Comparison of ENCODE assay signal across 19 cellular contexts in genomic region chr3:13793451-13793850, GRCh38.
"Had no signal": no experiment of that assay in that cellular context is flagged by ENCODE, and none has a peak within 500 bp of the region (broad histone marks: within the 10 kb centered on the region; RNA-seq: fewer than 3 reads in every experiment).

No MANE protein-coding gene starts in this region.

- H3K4me1 ChIP-seq: pancreas, right lobe of liver, tibial nerve, upper lobe of left lung, uterus had no signal

- H3K4me3 ChIP-seq: lung, mucosa of descending colon, pancreas, right lobe of liver, thoracic aorta, tibial nerve, upper lobe of left lung, uterus had no signal

- H3K27ac ChIP-seq: pancreas, right lobe of liver, thoracic aorta, tibial nerve, upper lobe of left lung, uterus had no signal

- H3K27me3 ChIP-seq: pancreas, right lobe of liver, upper lobe of left lung, uterus had no signal

- DNase-seq: effector CD4-positive, alpha-beta T cell; immature natural killer cell; islet precursor cell; mucosa of descending colon; naive B cell; occipital lobe; pancreas; right lobe of liver; small intestine; stimulated activated CD4-positive, alpha-beta T cell treated with anti-CD3 and anti-CD28 coated beads, Interleukin-15, amount 100 ng/mL, for 24 hours; stimulated activated CD4-positive, alpha-beta T cell treated with anti-CD3 and anti-CD28 coated beads, Interleukin-2, amount 100 ng/mL, for 48 hours; stimulated activated naive B cell treated with anti-CD40 and anti-IgM and Interleukin-4, amounts not matched to agents 10 μg/mL and 1 μg/mL and 100 μg/mL, for 72 hours; uterus had no signal

- H3K36me3 ChIP-seq: pancreas, right lobe of liver, thoracic aorta, tibial nerve, upper lobe of left lung, uterus had no signal

- ATAC-seq: left lobe of liver; mucosa of descending colon; natural killer cell treated with Interleukin-12 subunit alpha and Interleukin-12 subunit beta and Interleukin-15 and Interleukin-18, amount 100 ng/mL, for 72 hours; pancreas; right lobe of liver; stimulated activated naive B cell treated with anti-CD40 and anti-IgM and Interleukin-4, amounts not matched to agents 10 μg/mL and 1 μg/mL and 100 μg/mL, for 72 hours had no signal

- H3K9me3 ChIP-seq: mucosa of descending colon, pancreas, right lobe of liver, thoracic aorta, tibial nerve, upper lobe of left lung, uterus had no signal
